In genomic region chr16:89200124-89200849, GRCh38 we compare ENCODE assay signal across 9 cellular contexts. TPM values are rescaled to one million over a fixed set of nuclear protein-coding genes. Genes with fewer than 3 reads are reported as not detected.
DNase-seq lines count a peak whose midpoint lies in the region; ATAC-seq and TF ChIP-seq lines count a peak whose summit lies in the region.
"Had no signal": no experiment of that assay in that cellular context is flagged by ENCODE, and none has a peak within 500 bp of the region (broad histone marks: within the 10 kb centered on the region; RNA-seq: fewer than 3 reads in every experiment).

SLC22A31 (minus strand) TSS chr16:89200537; CDS start chr16:89200501, 36 bp downstream.

- no peaks in the 10 kb centered on the region for H3K79me2 ChIP-seq in OCI-LY1 (ENCODE audit: insufficient read depth, low read length)

- DNase-seq in T-helper 1 cell (no peak), heart right ventricle (no peak), skeletal muscle cell (ENCODE audit: low read depth) (no peak), putamen (ENCODE audit: low spot score) (no peak), EL (no peak)
- DNase-seq: KG1 had no signal

- 19 to 25% methylated on average over 28 of the region's 28 CpGs for WGBS in heart right ventricle, 2 donors

- peak within 1 kb of the TSS; percentile 38 for H3K4me3 ChIP-seq in OCI-LY1 (ENCODE audit: low read depth, low read length, poor library complexity, severe bottlenecking)
- H3K4me3 ChIP-seq in heart right ventricle: peak within 1 kb of the TSS in 6 of 10 donors; percentile 13 to 32 (median 27)
- H3K4me3 ChIP-seq in skeletal muscle cell (ENCODE audit: low read depth, low read length): peak within 1 kb of the TSS; percentile 37

- TF ChIP-seq CTCF in OCI-LY1 (IDR thresholded peaks at IDR 0.05; ENCODE audit: low read length): no peak
- TF ChIP-seq CTCF in heart right ventricle (IDR thresholded peaks at IDR 0.05): no peak

- no peak within 1 kb of the TSS for H2AFZ ChIP-seq in OCI-LY1 (ENCODE audit: low read length)

- H3K27ac ChIP-seq in OCI-LY1 (ENCODE audit: low read depth, low read length, poor library complexity, severe bottlenecking) (no peak within 1 kb of the TSS), heart right ventricle (no peak within 1 kb of the TSS)

- H3K36me3 Mint-ChIP-seq in T-helper 1 cell treated with Interleukin-12 subunit alpha and Interleukin-12 subunit beta and Interleukin-4 antibody, amounts not matched to agents 30 μg/mL and 1 μg/mL, for 36 hours (ENCODE audit: low read depth): no peaks in the 10 kb centered on the region

- no peaks in the 10 kb centered on the region for H3F3A ChIP-seq in OCI-LY1 (ENCODE audit: insufficient read depth, low read length)

- no peaks in the 10 kb centered on the region for H3K4me1 ChIP-seq in OCI-LY1 (ENCODE audit: insufficient read depth, low read length, severe bottlenecking)
- H3K4me1 ChIP-seq in heart right ventricle: peaks cover 0 to 14% (median 5%) of the 10 kb centered on the region in 9 donors

- H3K9me3 Mint-ChIP-seq in T-helper 1 cell treated with Interleukin-12 subunit alpha and Interleukin-12 subunit beta and Interleukin-4 antibody, amounts not matched to agents 30 μg/mL and 1 μg/mL, for 36 hours: peaks cover 6% of the 10 kb centered on the region

- H3K27ac Mint-ChIP-seq in T-helper 1 cell treated with Interleukin-12 subunit alpha and Interleukin-12 subunit beta and Interleukin-4 antibody, amounts not matched to agents 30 μg/mL and 1 μg/mL, for 36 hours: no peak within 1 kb of the TSS

- H3K4me2 ChIP-seq in OCI-LY1 (ENCODE audit: low read length): no peak within 1 kb of the TSS

- no peak within 1 kb of the TSS for H3K9ac ChIP-seq in OCI-LY1 (ENCODE audit: low read length)

- H3K27me3 ChIP-seq in OCI-LY1 (ENCODE audit: insufficient read depth, low read length) (no peaks in the 10 kb centered on the region; the same call in 1 of the 2 replicates), heart right ventricle (peaks cover 36 to 75% (median 73%) of the 10 kb centered on the region in 7 donors)

- intact Hi-C loops in heart right ventricle (cut with DNase I): no loop called here

- no peaks in the 10 kb centered on the region for H3K9me3 ChIP-seq in OCI-LY1 (ENCODE audit: low read length)
- H3K9me3 ChIP-seq in heart right ventricle: peaks cover 0 to 4% (median 0%) of the 10 kb centered on the region in 11 donors

- no peaks in the 10 kb centered on the region for H3K9me2 ChIP-seq in OCI-LY1 (ENCODE audit: low read depth, low read length)

- peak within 1 kb of the TSS; percentile 53 for H3K4me3 Mint-ChIP-seq in T-helper 1 cell treated with Interleukin-12 subunit alpha and Interleukin-12 subunit beta and Interleukin-4 antibody, amounts not matched to agents 30 μg/mL and 1 μg/mL, for 36 hours

- H3K4me1 Mint-ChIP-seq in T-helper 1 cell treated with Interleukin-12 subunit alpha and Interleukin-12 subunit beta and Interleukin-4 antibody, amounts not matched to agents 30 μg/mL and 1 μg/mL, for 36 hours (ENCODE audit: low read depth): peaks cover 3% of the 10 kb centered on the region

- H3K36me3 ChIP-seq in OCI-LY1 (ENCODE audit: insufficient read depth, low read length): no peaks in the 10 kb centered on the region
- no peaks in the 10 kb centered on the region for H3K36me3 ChIP-seq in heart right ventricle

- H4K20me1 ChIP-seq in OCI-LY1 (ENCODE audit: insufficient read depth, low read length): no peaks in the 10 kb centered on the region

- H3K27me3 Mint-ChIP-seq in T-helper 1 cell treated with Interleukin-12 subunit alpha and Interleukin-12 subunit beta and Interleukin-4 antibody, amounts not matched to agents 30 μg/mL and 1 μg/mL, for 36 hours (ENCODE audit: low read depth): peaks cover 40% of the 10 kb centered on the region

- ATAC-seq in heart right ventricle: no peak
- no peak for ATAC-seq in GM18907 (IDR thresholded peaks at IDR 0.05; ENCODE audit: unreplicated experiment)

RNA-seq across cellular contexts. Expression of gene SLC22A31, which starts in this region (rescaled TPM):
- under 1 TPM in 1 of 10 donors, not detected in 9; 0.36 TPM for total RNA-seq in heart right ventricle
- under 1 TPM in 1 of 2 donors, not detected in 1; 0.20 TPM for polyA plus RNA-seq in heart right ventricle
